ENCODE assay signal across 30 cellular contexts in the genomic region with DNA sequence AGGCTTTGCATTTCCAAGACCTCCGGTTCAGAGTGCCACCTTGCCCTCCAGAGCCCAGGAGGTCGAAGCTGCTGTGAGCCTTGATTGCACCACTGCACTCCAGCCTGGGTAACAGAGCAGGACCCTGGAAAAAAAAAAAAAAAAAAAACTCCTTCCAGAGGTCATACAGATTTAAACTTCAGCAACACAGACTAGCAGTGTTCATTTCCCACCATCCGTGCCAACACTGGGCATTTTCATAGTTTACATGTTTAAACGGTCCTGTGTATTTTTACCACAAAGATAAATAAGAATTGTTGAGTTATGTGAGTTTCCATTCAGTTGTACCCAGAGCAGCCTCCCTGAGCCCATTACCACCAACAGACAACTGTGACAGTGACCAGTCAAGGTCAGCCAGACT.
"Had no signal": no experiment of that assay in that cellular context is flagged by ENCODE, and none has a peak within 500 bp of the region (broad histone marks: within the 10 kb centered on the region; RNA-seq: fewer than 3 reads in every experiment).

No MANE protein-coding gene starts in this region.

- H3K27ac Mint-ChIP-seq: immature natural killer cell; naive B cell; natural killer cell; nephron progenitor cell; neural progenitor cell; progenitor cell of endocrine pancreas; stimulated activated effector memory CD8-positive, alpha-beta T cell treated with anti-CD3 and anti-CD28 coated beads, Interleukin-12 subunit alpha, Interleukin-12 subunit beta, amount 100 ng/mL, for 72 hours; stimulated activated naive CD8-positive, alpha-beta T cell treated with anti-CD3 and anti-CD28 coated beads, Interleukin-15, Interleukin-2, amounts not matched to agents 100 ng/mL and 50 ng/mL, for 24 hours had no signal

- H3K4me3 Mint-ChIP-seq: immature natural killer cell; naive B cell; natural killer cell; nephron progenitor cell; neural progenitor cell; stimulated activated effector memory CD8-positive, alpha-beta T cell treated with anti-CD3 and anti-CD28 coated beads, Interleukin-12 subunit alpha, Interleukin-12 subunit beta, amount 100 ng/mL, for 72 hours; stimulated activated naive CD8-positive, alpha-beta T cell treated with anti-CD3 and anti-CD28 coated beads, Interleukin-15, Interleukin-2, amounts not matched to agents 100 ng/mL and 50 ng/mL, for 24 hours had no signal

- H3K4me3 ChIP-seq: left lung, lower lobe of right lung, neural progenitor cell, ovary, sigmoid colon, spleen, suprapubic skin, thoracic aorta, tibial artery, upper lobe of left lung, vagina had no signal

- H3K27me3 ChIP-seq: neural progenitor cell, ovary, sigmoid colon, upper lobe of left lung, vagina had no signal

- H3K4me1 ChIP-seq: left lung, lower lobe of right lung, neural progenitor cell, sigmoid colon, spleen, suprapubic skin, tibial artery, upper lobe of left lung, vagina had no signal

- H3K4me1 Mint-ChIP-seq: immature natural killer cell, natural killer cell had no signal

- H3K27me3 Mint-ChIP-seq: stimulated activated naive CD8-positive, alpha-beta T cell treated with anti-CD3 and anti-CD28 coated beads, Interleukin-15, Interleukin-2, amounts not matched to agents 100 ng/mL and 50 ng/mL, for 24 hours had no signal

- H3K36me3 Mint-ChIP-seq: immature natural killer cell; naive B cell; natural killer cell; neural progenitor cell; stimulated activated effector memory CD8-positive, alpha-beta T cell treated with anti-CD3 and anti-CD28 coated beads, Interleukin-12 subunit alpha, Interleukin-12 subunit beta, amount 100 ng/mL, for 72 hours had no signal

- DNase-seq: hypothalamus; immature natural killer cell; kidney; left colon; lower lobe of right lung; mammary epithelial cell; mesenchymal stem cell; naive B cell; natural killer cell; nephron progenitor cell; occipital lobe; ovary; retina; sigmoid colon; small intestine; spleen; stimulated activated CD4-positive, alpha-beta T cell treated with anti-CD3 and anti-CD28 coated beads, Interleukin-4, amount 100 ng/mL, for 24 hours; stimulated activated naive CD4-positive, alpha-beta T cell; tibial artery; upper lobe of left lung had no signal

- H3K9me3 Mint-ChIP-seq: immature natural killer cell; natural killer cell; stimulated activated effector memory CD8-positive, alpha-beta T cell treated with anti-CD3 and anti-CD28 coated beads, Interleukin-12 subunit alpha, Interleukin-12 subunit beta, amount 100 ng/mL, for 72 hours had no signal

- H3K9me3 ChIP-seq: left lung, lower lobe of right lung, neutrophil, ovary, sigmoid colon, spleen, suprapubic skin, thoracic aorta, tibial artery, upper lobe of left lung, vagina had no signal

- H3K27ac ChIP-seq: left lung, lower lobe of right lung, neural progenitor cell, neutrophil, ovary, sigmoid colon, suprapubic skin, thoracic aorta, tibial artery, upper lobe of left lung, vagina had no signal

- H3K4me2 ChIP-seq: neural progenitor cell had no signal

- H3K9ac ChIP-seq: neural progenitor cell had no signal

- H3K36me3 ChIP-seq: left lung, lower lobe of right lung, neural progenitor cell, neutrophil, ovary, sigmoid colon, spleen, suprapubic skin, thoracic aorta, tibial artery, upper lobe of left lung, vagina had no signal

- ATAC-seq: left colon; left lung; lower lobe of right lung; natural killer cell; right cardiac atrium; stimulated activated effector memory CD8-positive, alpha-beta T cell treated with anti-CD3 and anti-CD28 coated beads, Interleukin-12 subunit alpha, Interleukin-12 subunit beta, amount 100 ng/mL, for 72 hours had no signal
